ENCODE assay signal across 9 cellular contexts in the genomic region with DNA sequence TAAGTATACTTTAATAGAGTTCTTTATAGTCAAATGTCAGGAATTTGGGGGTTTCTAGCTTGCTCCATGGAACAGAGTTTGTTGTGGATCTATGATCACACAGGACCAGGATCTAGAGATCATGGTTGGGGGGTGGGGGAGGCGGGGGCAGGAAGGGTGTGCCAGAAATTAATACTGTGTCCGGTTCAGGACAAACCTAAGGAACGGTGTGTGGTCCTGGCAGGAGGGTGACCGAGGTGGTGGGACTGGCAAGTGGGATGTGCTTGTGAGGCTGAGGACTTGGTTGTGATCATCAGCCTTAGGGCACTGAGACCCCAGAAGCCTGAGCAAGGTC. TPM values are rescaled to one million over a fixed set of nuclear protein-coding genes. Genes with fewer than 3 reads are reported as not detected.
A peak's percentile ranks its signal among the peaks of the same experiment; 100 is the strongest.
DNase-seq lines count a peak whose midpoint lies in the region; ATAC-seq, FAIRE-seq and TF ChIP-seq lines count a peak whose summit lies in the region.
"Had no signal": no experiment of that assay in that cellular context is flagged by ENCODE, and none has a peak within 500 bp of the region (broad histone marks: within the 10 kb centered on the region; RNA-seq: fewer than 3 reads in every experiment).

No MANE protein-coding gene starts in this region.

- no peak for TF ChIP-seq POLR2A in HepG2 (IDR thresholded peaks at IDR 0.05; ENCODE audit: insufficient read depth in 1 of 2, low read depth in 2 of 2, low read length in 2 of 2)

- TF ChIP-seq CTCF in HepG2 (CRISPR knock-in tag; IDR thresholded peaks at IDR 0.05) = no peak

- CTCF ChIA-PET in activated CD4-positive, alpha-beta T cell treated with anti-CD3 and anti-CD28 coated beads for 36 hours (lab: Charles Lee) = interaction anchor here (0.6 to 0.8 kb wide), 5 partner anchors 40 to 181 kb away, joined by 3 read pairs; no protein-coding TSS in a partner anchor
- CTCF ChIA-PET in HepG2 (lab: Yijun Ruan, JAX; ENCODE audit: low intra/inter-chr PET ratio, low total read pairs) = interaction anchor here (0.7 to 1.6 kb wide), 3 partner anchors 42 to 157 kb away, joined by 3 to 5 read pairs (median 4); no protein-coding TSS in a partner anchor

- BruUV-seq in HepG2 (replicated peaks; lab: Mats Ljungman, UMichigan) = no TSS peak

- H3K4me2 ChIP-seq in HepG2 (ENCODE audit: low read depth, low read length) = peak overlapping the region; percentile 99

- H3K4me3 ChIP-seq in HepG2 (replicated peaks in 1 of 3; ENCODE audit: insufficient read depth in 1 of 3, low read depth in 2 of 3, low read length in 3 of 3) (peak overlapping the region in 2 of 3 experiments; percentile 56 to 82; a peak in 2 of 6 replicates), stomach smooth muscle (ENCODE audit: low read length in 2 of 2) (peak overlapping the region; percentile 90 to 93)

- no peak overlapping the region for H3K9ac ChIP-seq in HepG2 (ENCODE audit: insufficient read depth, low read depth, low read length)
- peak overlapping the region in 1 of 2 donors; percentile 60 for H3K9ac ChIP-seq in stomach smooth muscle (ENCODE audit: low read length in 2 of 2)

- H3K9me3 Mint-ChIP-seq in activated CD4-positive, alpha-beta T cell treated with anti-CD3 and anti-CD28 coated beads for 36 hours (ENCODE audit: low read depth) = no peaks in the 10 kb centered on the region
- H3K9me3 Mint-ChIP-seq in activated naive CD8-positive, alpha-beta T cell treated with anti-CD3 and anti-CD28 coated beads, Interleukin-2, amount 50 U/mL, for 24 hours = no peaks in the 10 kb centered on the region

- ATAC-seq in activated CD4-positive, alpha-beta T cell treated with anti-CD3 and anti-CD28 coated beads for 36 hours = no peak
- ATAC-seq in activated naive CD8-positive, alpha-beta T cell treated with anti-CD3 and anti-CD28 coated beads, Interleukin-2, amount 50 U/mL, for 24 hours = no peak
- peak; percentile 58 for ATAC-seq in HepG2

- peaks cover 0 to 12% of the 10 kb centered on the region in 2 experiments; a peak in 3 of 5 replicates for H3K27me3 ChIP-seq in HepG2 (ENCODE audit: control insufficient read depth in 1 of 2, insufficient read depth in 2 of 2, low read length in 2 of 2)
- H3K27me3 ChIP-seq in stomach smooth muscle (ENCODE audit: control insufficient read depth in 1 of 2, insufficient read depth in 2 of 2, low read length in 2 of 2) = no peaks in the 10 kb centered on the region

- in situ Hi-C loops in HepG2 (cut with HindIII; ENCODE audit: extremely low pct_ligation_motif_present, low pct_unique_long_range_greater_than_20kb) = no loop called here

- peak overlapping the region; percentile 100 for H2AFZ ChIP-seq in HepG2 (ENCODE audit: low read length)

- FAIRE-seq in HepG2 (lab: Jason Lieb, UNC) = no peak

- H3K4me3 Mint-ChIP-seq in activated CD4-positive, alpha-beta T cell treated with anti-CD3 and anti-CD28 coated beads for 36 hours = peak overlapping the region; percentile 73
- peak overlapping the region; percentile 75 for H3K4me3 Mint-ChIP-seq in activated naive CD8-positive, alpha-beta T cell treated with anti-CD3 and anti-CD28 coated beads, Interleukin-2, amount 50 U/mL, for 24 hours

- intact Hi-C loops in activated CD4-positive, alpha-beta T cell treated with anti-CD3 and anti-CD28 coated beads for 36 hours (cut with DNase I, micrococcal nuclease) = loop anchor here in 1 of 2 experiments (5.0 kb wide), 1 partner anchor 96 kb away; no protein-coding TSS in a partner anchor
- intact Hi-C loops in HepG2 (cut with micrococcal nuclease; ENCODE audit: unreplicated experiment) (no loop called here), posterior vena cava (cut with DNase I) (loop anchor here in 1 of 2 donors (10.0 kb wide), 1 partner anchor 173 kb away; no protein-coding TSS in a partner anchor)

- POLR2A ChIA-PET in activated CD4-positive, alpha-beta T cell treated with anti-CD3 and anti-CD28 coated beads for 36 hours (lab: Charles Lee) = no interaction called here
- POLR2A ChIA-PET in HepG2 (lab: Yijun Ruan, JAX) = no interaction called here

- H3K27ac Mint-ChIP-seq in activated CD4-positive, alpha-beta T cell treated with anti-CD3 and anti-CD28 coated beads for 36 hours = no peak overlapping the region
- H3K27ac Mint-ChIP-seq in activated naive CD8-positive, alpha-beta T cell treated with anti-CD3 and anti-CD28 coated beads, Interleukin-2, amount 50 U/mL, for 24 hours = no peak overlapping the region

- H3K9me3 ChIP-seq in HepG2 (ENCODE audit: low read length) (no peaks in the 10 kb centered on the region), stomach smooth muscle (ENCODE audit: control insufficient read depth in 2 of 2, low read length in 2 of 2) (no peaks in the 10 kb centered on the region)

- H3K27me3 Mint-ChIP-seq in activated CD4-positive, alpha-beta T cell treated with anti-CD3 and anti-CD28 coated beads for 36 hours = no peaks in the 10 kb centered on the region
- H3K27me3 Mint-ChIP-seq in activated naive CD8-positive, alpha-beta T cell treated with anti-CD3 and anti-CD28 coated beads, Interleukin-2, amount 50 U/mL, for 24 hours = no peaks in the 10 kb centered on the region

- 23% methylated on average over 4 of the region's 4 CpGs for WGBS in HepG2 (ENCODE audit: low lambda C conversion rate)

- H3K4me1 ChIP-seq in HepG2 (ENCODE audit: insufficient read depth, low read length) (peaks cover 9% of the 10 kb centered on the region), stomach smooth muscle (ENCODE audit: control insufficient read depth, insufficient read depth, low read length) (peaks cover 5% of the 10 kb centered on the region)

- TF ChIP-seq RAD21 in HepG2 (CRISPR knock-in tag; IDR thresholded peaks at IDR 0.05) = no peak

- peaks cover 12% of the 10 kb centered on the region for H3K4me1 Mint-ChIP-seq in activated CD4-positive, alpha-beta T cell treated with anti-CD3 and anti-CD28 coated beads for 36 hours
- peaks cover 16% of the 10 kb centered on the region for H3K4me1 Mint-ChIP-seq in activated naive CD8-positive, alpha-beta T cell treated with anti-CD3 and anti-CD28 coated beads, Interleukin-2, amount 50 U/mL, for 24 hours

- TF ChIP-seq EP300 in HepG2 (IDR thresholded peaks at IDR 0.05; ENCODE audit: low read depth in 2 of 2, low read length in 2 of 2) (no peak), HepG2 (CRISPR knock-in tag; IDR thresholded peaks at IDR 0.05; ENCODE audit: borderline replicate concordance) (no peak)

- H3K36me3 Mint-ChIP-seq in activated CD4-positive, alpha-beta T cell treated with anti-CD3 and anti-CD28 coated beads for 36 hours (ENCODE audit: low read depth) = no peaks in the 10 kb centered on the region
- no peaks in the 10 kb centered on the region for H3K36me3 Mint-ChIP-seq in activated naive CD8-positive, alpha-beta T cell treated with anti-CD3 and anti-CD28 coated beads, Interleukin-2, amount 50 U/mL, for 24 hours (ENCODE audit: low read depth)

- no peak overlapping the region for H3K27ac ChIP-seq in HepG2 (ENCODE audit: extremely low read length, insufficient read depth, low read length)
- H3K27ac ChIP-seq in stomach smooth muscle (ENCODE audit: low read length) = no peak overlapping the region

- H3K79me2 ChIP-seq in HepG2 (ENCODE audit: insufficient read depth, low read length) = no peaks in the 10 kb centered on the region

- H3K36me3 ChIP-seq in HepG2 (replicated peaks in 1 of 2; ENCODE audit: control insufficient read depth in 1 of 2, insufficient read depth in 2 of 2, low read length in 2 of 2) (no peaks in the 10 kb centered on the region), stomach smooth muscle (ENCODE audit: control insufficient read depth in 2 of 2, insufficient read depth in 2 of 2, low read length in 2 of 2) (no peaks in the 10 kb centered on the region)

- DNase-seq in activated CD4-positive, alpha-beta T cell treated with anti-CD3 and anti-CD28 coated beads for 36 hours = no peak
- DNase-seq in activated CD4-positive, alpha-beta T cell treated with anti-CD3 and anti-CD28 coated beads, Interleukin-2, amount 50 U/mL, for 4 hours = no peak
- no peak for DNase-seq in activated naive CD8-positive, alpha-beta T cell treated with anti-CD3 and anti-CD28 coated beads, Interleukin-2, amount 50 U/mL, for 24 hours
- DNase-seq in HepG2 (ENCODE audit: low spot score) = no peak
- no peak for DNase-seq in activated gamma-delta T cell (lab: John Stamatoyannopoulos, UW)
- DNase-seq in NCI-H2107 (lab: John Stamatoyannopoulos, UW) = no peak
- no peak for DNase-seq in posterior vena cava (ENCODE audit: low spot score)

- H4K20me1 ChIP-seq in HepG2 (ENCODE audit: insufficient read depth, low read length) = no peaks in the 10 kb centered on the region

RNA-seq across cellular contexts. Expression of a gene that starts 27.9 kb away (rescaled TPM):
- total RNA-seq in activated CD4-positive, alpha-beta T cell treated with anti-CD3 and anti-CD28 coated beads for 36 hours = not detected
- total RNA-seq in HepG2 (2016; rRNA removed; fragmentation: Illumina TruSeq; extraction: Trizol) (not detected in 2 replicates), posterior vena cava (not detected)
- not detected in 2 replicates for total RNA-seq in HepG2 (2016; cell fraction: cytosol; rRNA removed; fragmentation: Illumina TruSeq; extraction: Trizol; ENCODE audit: low read depth)
- not detected in 2 replicates for total RNA-seq in HepG2 (2016; cell fraction: insoluble cytoplasmic fraction; rRNA removed; fragmentation: Illumina TruSeq; extraction: Trizol)
- total RNA-seq in HepG2 (2016; cell fraction: membrane; rRNA removed; fragmentation: Illumina TruSeq; extraction: Trizol) = not detected in 2 replicates
- not detected in 2 replicates for total RNA-seq in HepG2 (2016; cell fraction: nucleus; rRNA removed; fragmentation: Illumina TruSeq; extraction: Trizol)
- not detected in 2 replicates for polyA plus RNA-seq in HepG2 (2011; rRNA removed)
- not detected in 2 replicates for polyA plus RNA-seq in HepG2 (2011; cell fraction: cytosol; rRNA removed)
- not detected in 2 replicates for polyA plus RNA-seq in HepG2 (2011; cell fraction: nucleus; rRNA removed)
- not detected in 2 replicates for polyA plus RNA-seq in HepG2 (2012)
- not detected in 2 replicates for polyA plus RNA-seq in HepG2 (2016; cell fraction: cytosol; fragmentation: Illumina TruSeq; extraction: Trizol; ENCODE audit: low read depth)
- polyA plus RNA-seq in HepG2 (2016; cell fraction: insoluble cytoplasmic fraction; fragmentation: Illumina TruSeq; extraction: Trizol; ENCODE audit: low read depth) = not detected in 2 replicates
- polyA plus RNA-seq in HepG2 (2016; cell fraction: membrane; fragmentation: Illumina TruSeq; extraction: Trizol; ENCODE audit: low read depth) = not detected in 2 replicates
- polyA plus RNA-seq in HepG2 (2016; cell fraction: nucleus; fragmentation: Illumina TruSeq; extraction: Trizol; ENCODE audit: insufficient read depth, low read depth) = not detected in 2 replicates
- not detected in 2 replicates for polyA minus RNA-seq in HepG2 (2011; rRNA and poly(A)+ RNA removed; ENCODE audit: low replicate concordance)
- not detected in 2 replicates for polyA minus RNA-seq in HepG2 (2011; cell fraction: cytosol; rRNA and poly(A)+ RNA removed)
- not detected in 2 replicates for polyA minus RNA-seq in HepG2 (2011; cell fraction: nucleus; rRNA and poly(A)+ RNA removed)
- total RNA-seq: mesenteric fat pad had no signal

RNA-seq across cellular contexts. Expression of a gene that starts 41.0 kb away (rescaled TPM):
- not detected for total RNA-seq in activated CD4-positive, alpha-beta T cell treated with anti-CD3 and anti-CD28 coated beads for 36 hours
- total RNA-seq in HepG2 (2016; rRNA removed; fragmentation: Illumina TruSeq; extraction: Trizol) (not detected in 2 replicates), posterior vena cava (not detected)
- not detected in 2 replicates for total RNA-seq in HepG2 (2016; cell fraction: cytosol; rRNA removed; fragmentation: Illumina TruSeq; extraction: Trizol; ENCODE audit: low read depth)
- not detected in 2 replicates for total RNA-seq in HepG2 (2016; cell fraction: insoluble cytoplasmic fraction; rRNA removed; fragmentation: Illumina TruSeq; extraction: Trizol)
- not detected in 2 replicates for total RNA-seq in HepG2 (2016; cell fraction: membrane; rRNA removed; fragmentation: Illumina TruSeq; extraction: Trizol)
- total RNA-seq in HepG2 (2016; cell fraction: nucleus; rRNA removed; fragmentation: Illumina TruSeq; extraction: Trizol) = not detected in 2 replicates
- not detected in 2 replicates for polyA plus RNA-seq in HepG2 (2011; rRNA removed)
- polyA plus RNA-seq in HepG2 (2011; cell fraction: cytosol; rRNA removed) = not detected in 2 replicates
- polyA plus RNA-seq in HepG2 (2011; cell fraction: nucleus; rRNA removed) = not detected in 2 replicates
- polyA plus RNA-seq in HepG2 (2012) = not detected in 2 replicates
- not detected in 2 replicates for polyA plus RNA-seq in HepG2 (2016; cell fraction: cytosol; fragmentation: Illumina TruSeq; extraction: Trizol; ENCODE audit: low read depth)
- polyA plus RNA-seq in HepG2 (2016; cell fraction: insoluble cytoplasmic fraction; fragmentation: Illumina TruSeq; extraction: Trizol; ENCODE audit: low read depth) = not detected in 2 replicates
- not detected in 2 replicates for polyA plus RNA-seq in HepG2 (2016; cell fraction: membrane; fragmentation: Illumina TruSeq; extraction: Trizol; ENCODE audit: low read depth)
- not detected in 2 replicates for polyA plus RNA-seq in HepG2 (2016; cell fraction: nucleus; fragmentation: Illumina TruSeq; extraction: Trizol; ENCODE audit: insufficient read depth, low read depth)
- not detected in 2 replicates for polyA minus RNA-seq in HepG2 (2011; rRNA and poly(A)+ RNA removed; ENCODE audit: low replicate concordance)
- polyA minus RNA-seq in HepG2 (2011; cell fraction: cytosol; rRNA and poly(A)+ RNA removed) = not detected in 2 replicates
- not detected in 2 replicates for polyA minus RNA-seq in HepG2 (2011; cell fraction: nucleus; rRNA and poly(A)+ RNA removed)
- total RNA-seq: mesenteric fat pad had no signal
